In genomic region chr3:132874701-132875100, GRCh38 we compare ENCODE assay signal across 25 cellular contexts.
"Had no signal": no experiment of that assay in that cellular context is flagged by ENCODE, and none has a peak within 500 bp of the region (broad histone marks: within the 10 kb centered on the region; RNA-seq: fewer than 3 reads in every experiment).

No MANE protein-coding gene starts in this region.

- DNase-seq: activated CD4-positive, alpha-beta T cell treated with anti-CD3 and anti-CD28 coated beads for 36 hours; activated CD4-positive, alpha-beta T cell treated with anti-CD3 and anti-CD28 coated beads, Interleukin-2, amount 10 ng/mL, durations not matched to agents 24 days and 14 days; activated CD4-positive, alpha-beta T cell treated with anti-CD3 and anti-CD28 coated beads, Interleukin-2, amount 50 U/mL, for 4 hours; activated CD4-positive, CD25-positive, alpha-beta regulatory T cell; activated CD4-positive, CD25-positive, alpha-beta regulatory T cell treated with anti-CD3 and anti-CD28 coated beads, Interleukin-2, amount 50 U/mL, for 72 hours; activated CD8-positive, alpha-beta memory T cell treated with anti-CD3 and anti-CD28 coated beads for 24 hours; activated CD8-positive, alpha-beta T cell treated with anti-CD3 and anti-CD28 coated beads for 36 hours; activated effector memory CD4-positive, alpha-beta T cell treated with Interleukin-2 at 50 U/mL for 16 hours; activated naive CD4-positive, alpha-beta T cell treated with anti-CD3 and anti-CD28 coated beads for 36 hours; activated naive CD8-positive, alpha-beta T cell treated with anti-CD3 and anti-CD28 coated beads for 36 hours; activated naive CD8-positive, alpha-beta T cell treated with anti-CD3 and anti-CD28 coated beads, Interleukin-2, amount 50 U/mL, for 24 hours; activated T-cell treated with anti-CD3 and anti-CD28 coated beads, Interleukin-2, amount 50 U/mL, for 4 hours; adrenal gland; amygdala; aorta; body of pancreas; central memory CD4-positive, alpha-beta T cell; cerebellar nuclear complex; colonic mucosa; effector CD8-positive, alpha-beta T cell; esophagus squamous epithelium; heart left ventricle; hypothalamus; T1000 had no signal

- ATAC-seq: activated CD4-positive, alpha-beta T cell treated with anti-CD3 and anti-CD28 coated beads for 36 hours; activated CD8-positive, alpha-beta T cell treated with anti-CD3 and anti-CD28 coated beads for 36 hours; activated naive CD8-positive, alpha-beta T cell treated with anti-CD3 and anti-CD28 coated beads, Interleukin-2, amount 50 U/mL, for 24 hours; activated T-cell treated with anti-CD3 and anti-CD28 coated beads, Interleukin-2, amount 50 U/mL, for 4 hours; activated T-helper 17 cell treated with anti-CD3 and anti-CD28 coated beads, Interleukin-2, amount 50 U/mL, for 72 hours; body of pancreas; heart left ventricle had no signal
